ENCODE assay signal across 9 cellular contexts in the genomic region with DNA sequence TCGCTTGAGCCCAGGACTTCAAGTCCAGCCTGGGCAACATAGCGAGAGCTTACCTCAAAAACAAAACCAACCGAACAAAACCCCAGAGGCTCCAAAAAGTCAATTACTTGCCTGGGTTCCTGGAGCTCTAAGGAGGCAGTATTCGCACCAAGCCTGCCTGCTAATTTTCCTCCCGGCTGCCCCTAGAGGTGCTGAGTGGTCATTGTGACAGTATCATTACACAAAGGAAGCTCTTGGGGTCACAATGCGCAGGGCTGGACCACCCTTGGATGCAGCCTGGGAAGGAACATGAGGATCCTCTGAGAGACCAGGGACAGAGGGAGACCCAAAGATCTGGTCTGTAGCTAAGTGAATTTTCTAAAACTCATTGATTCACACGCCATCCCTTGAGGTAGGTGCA. TPM values are rescaled to one million over a fixed set of nuclear protein-coding genes. Genes with fewer than 3 reads are reported as not detected.
DNase-seq lines count a peak whose midpoint lies in the region; ATAC-seq and TF ChIP-seq lines count a peak whose summit lies in the region.
"Had no signal": no experiment of that assay in that cellular context is flagged by ENCODE, and none has a peak within 500 bp of the region (broad histone marks: within the 10 kb centered on the region; RNA-seq: fewer than 3 reads in every experiment).

No MANE protein-coding gene starts in this region.

- TF ChIP-seq EP300 in gastroesophageal sphincter (IDR thresholded peaks at IDR 0.05) = no peak

- H3K27ac ChIP-seq in right atrium auricular region (no peak overlapping the region), testis (no peak overlapping the region), gastroesophageal sphincter (no peak overlapping the region)

- DNase-seq in Right ventricle myocardium inferior (ENCODE audit: missing footprints) (peak; percentile 11), right atrium auricular region (ENCODE audit: low spot score) (no peak), RKO (ENCODE audit: low spot score) (peak; percentile 52), fibroblast of mammary gland (ENCODE audit: low read depth) (no peak), testis (no peak), NCI-H1694 treated with DMSO at 0.1 percent for 48 hours (lab: John Stamatoyannopoulos, UW) (no peak)
- DNase-seq: NCI-H1930 had no signal

- intact Hi-C loops in Right ventricle myocardium inferior (cut with DNase I) (no loop called here), testis (cut with DNase I; ENCODE audit: low total_unique reads) (no loop called here)

- peak in 1 of 2 donors; percentile 22 for TF ChIP-seq CTCF in right atrium auricular region (IDR thresholded peaks at IDR 0.05)
- TF ChIP-seq CTCF in fibroblast of mammary gland (conservative IDR thresholded peaks at IDR 0.05; ENCODE audit: control insufficient read depth, insufficient read depth, low read depth, low read length) = peak; percentile 35
- TF ChIP-seq CTCF in testis (IDR thresholded peaks at IDR 0.05) = peak in 2 of 3 experiments; percentile 19 to 37
- TF ChIP-seq CTCF in gastroesophageal sphincter (IDR thresholded peaks at IDR 0.05) = no peak

- H3K36me3 ChIP-seq in right atrium auricular region (no peaks in the 10 kb centered on the region), testis (ENCODE audit: low read depth, missing control alignments) (no peaks in the 10 kb centered on the region), gastroesophageal sphincter (no peaks in the 10 kb centered on the region)

- H3K27me3 ChIP-seq in right atrium auricular region (no peaks in the 10 kb centered on the region), testis (no peaks in the 10 kb centered on the region), gastroesophageal sphincter (peaks cover 24% of the 10 kb centered on the region)

- ATAC-seq in Right ventricle myocardium inferior (no peak), GM19328 (IDR thresholded peaks at IDR 0.05; ENCODE audit: unreplicated experiment) (no peak), gastroesophageal sphincter (no peak)

- H3K4me3 ChIP-seq in right atrium auricular region = no peak overlapping the region
- no peak overlapping the region for H3K4me3 ChIP-seq in fibroblast of mammary gland (ENCODE audit: control insufficient read depth, low read depth, low read length)
- H3K4me3 ChIP-seq in testis = no peak overlapping the region
- no peak overlapping the region for H3K4me3 ChIP-seq in gastroesophageal sphincter

- H3K4me1 ChIP-seq in right atrium auricular region = peaks cover 0 to 19% of the 10 kb centered on the region in 2 donors
- H3K4me1 ChIP-seq in testis = peaks cover 14% of the 10 kb centered on the region
- H3K4me1 ChIP-seq in gastroesophageal sphincter = peaks cover 0 to 32% (median 8%) of the 10 kb centered on the region in 3 donors

- H3K9me3 ChIP-seq in right atrium auricular region (no peaks in the 10 kb centered on the region), testis (no peaks in the 10 kb centered on the region), gastroesophageal sphincter (no peaks in the 10 kb centered on the region)

- TF ChIP-seq POLR2A in testis (IDR thresholded peaks at IDR 0.05) = no peak
- TF ChIP-seq POLR2A in gastroesophageal sphincter (IDR thresholded peaks at IDR 0.05) = no peak

- WGBS in testis, 2 donors = 57 to 68% methylated on average over 6 to 7 of the region's 7 CpGs
- 100% methylated on average over 1 of the region's 7 CpGs; no CpG with 5 or more reads in 1 of the 2 donors for WGBS in gastroesophageal sphincter (ENCODE audit: low coverage in 1 of 2), 2 donors

RNA-seq across cellular contexts. Expression of a gene that starts 8.5 kb away (rescaled TPM):
- total RNA-seq in Right ventricle myocardium inferior = 1.2 TPM
- total RNA-seq in right atrium auricular region = 1 to 10 TPM; 1.0 to 1.1 TPM
- 10 to 100 TPM; 12.3 to 20.9 TPM for total RNA-seq in testis
- 26.0 TPM for polyA plus RNA-seq in testis (ENCODE audit: insufficient read depth, low read depth, low replicate concordance)
- 1 to 10 TPM; 1.0 to 3.1 (median 1.9) TPM for total RNA-seq in gastroesophageal sphincter

RNA-seq across cellular contexts. Expression of a gene that starts 18.6 kb away (rescaled TPM):
- total RNA-seq in Right ventricle myocardium inferior (89.6 TPM), right atrium auricular region (100 to 1,000 TPM; 109 to 119 TPM), testis (10 to 100 TPM; 28.7 to 35.9 TPM), gastroesophageal sphincter (100 to 1,000 TPM in 2 of 4 donors, 10 to 100 TPM in 2; 63.9 to 153 (median 98.7) TPM)
- polyA plus RNA-seq in testis (ENCODE audit: insufficient read depth, low read depth, low replicate concordance) = 21.0 TPM

RNA-seq across cellular contexts. Expression of a gene that starts 25.1 kb away (rescaled TPM):
- total RNA-seq in Right ventricle myocardium inferior (19.5 TPM), right atrium auricular region (10 to 100 TPM; 11.2 to 13.0 TPM), testis (10 to 100 TPM; 17.7 to 26.9 TPM), gastroesophageal sphincter (10 to 100 TPM in 3 of 4 donors, 1 to 10 TPM in 1; 7.4 to 18.4 (median 17.5) TPM)
- 15.2 TPM for polyA plus RNA-seq in testis (ENCODE audit: insufficient read depth, low read depth, low replicate concordance)

RNA-seq across cellular contexts. Expression of a gene that starts 38.2 kb away (rescaled TPM):
- total RNA-seq in Right ventricle myocardium inferior (50.6 TPM), right atrium auricular region (10 to 100 TPM; 45.3 to 70.6 TPM), testis (100 to 1,000 TPM; 109 to 143 TPM), gastroesophageal sphincter (100 to 1,000 TPM in 1 of 4 donors, 10 to 100 TPM in 3; 54.9 to 111 (median 75.2) TPM)
- polyA plus RNA-seq in testis (ENCODE audit: insufficient read depth, low read depth, low replicate concordance) = 153 TPM

Comparison
In these comparisons a context has a peak if more than half of its experiments do, and no peak if none do; other contexts are left out.
1. DNase-seq: peak in Right ventricle myocardium inferior (single experiment) and RKO (single experiment); none in right atrium auricular region (single experiment), fibroblast of mammary gland (single experiment), testis (single experiment) and NCI-H1694 treated with DMSO at 0.1 percent for 48 hours (single experiment).
2. CTCF ChIP-seq: peak in fibroblast of mammary gland (single experiment) and testis (2 of 3); none in gastroesophageal sphincter (0 of 4).